Comparison of ENCODE assay signal across 8 cellular contexts in genomic region chr12:53005215-53005985, GRCh38. TPM values are rescaled to one million over a fixed set of nuclear protein-coding genes. Genes with fewer than 3 reads are reported as not detected.
DNase-seq lines count a peak whose midpoint lies in the region; ATAC-seq and TF ChIP-seq lines count a peak whose summit lies in the region.

No MANE protein-coding gene starts in this region.

- TF ChIP-seq EP300 in transverse colon (IDR thresholded peaks at IDR 0.05; ENCODE audit: low read depth): no peak

- H3K4me3 ChIP-seq in GM12865 (ENCODE audit: low read depth, low read length): peak overlapping the region; percentile 94
- peak overlapping the region; percentile 97 for H3K4me3 ChIP-seq in OCI-LY3 (ENCODE audit: low read length)
- peak overlapping the region; percentile 56 to 77 (median 67) for H3K4me3 ChIP-seq in transverse colon

- H3K27me3 Mint-ChIP-seq in memory B cell: peaks cover 3% of the 10 kb centered on the region

- no peaks in the 10 kb centered on the region for H3K9me3 Mint-ChIP-seq in memory B cell

- no peak overlapping the region for H2AFZ ChIP-seq in OCI-LY3 (ENCODE audit: low read depth, low read length)

- H3K4me2 ChIP-seq in OCI-LY3 (ENCODE audit: low read length): peak overlapping the region; percentile 95

- peak overlapping the region; percentile 37 for H3K27ac ChIP-seq in OCI-LY3 (ENCODE audit: low read length)
- H3K27ac ChIP-seq in transverse colon: peak overlapping the region; percentile 91 to 93 (median 91)

- peaks cover 50% of the 10 kb centered on the region for H3K79me2 ChIP-seq in OCI-LY3 (ENCODE audit: low read length)

- no peak for TF ChIP-seq CTCF in GM12865 (IDR thresholded peaks at IDR 0.05; ENCODE audit: insufficient read depth, low read depth, low read length, missing control alignments)
- TF ChIP-seq CTCF in OCI-LY3 (IDR thresholded peaks at IDR 0.05; ENCODE audit: low read depth, low read length): no peak
- peak in 1 of 5 experiments; percentile 10 for TF ChIP-seq CTCF in transverse colon (IDR thresholded peaks at IDR 0.05)

- H3K27me3 ChIP-seq in OCI-LY3 (ENCODE audit: low read depth, low read length) (no peaks in the 10 kb centered on the region), transverse colon (no peaks in the 10 kb centered on the region)

- peak overlapping the region; percentile 94 for H3K4me3 Mint-ChIP-seq in memory B cell

- H3K36me3 ChIP-seq in OCI-LY3 (replicated peaks; ENCODE audit: low read depth, low read length) (peaks cover 27% of the 10 kb centered on the region), transverse colon (no peaks in the 10 kb centered on the region)

- TF ChIP-seq POLR2A in transverse colon (IDR thresholded peaks at IDR 0.05) (no peak), GM18505 (IDR thresholded peaks at IDR 0.05; ENCODE audit: borderline replicate concordance, extremely low read depth, insufficient read depth, insufficient read length) (no peak)

- H3K9ac ChIP-seq in OCI-LY3 (ENCODE audit: low read length): peak overlapping the region; percentile 84

- in situ Hi-C loops in transverse colon (cut with MboI; ENCODE audit: low pct_ligation_motif_present in 1 of 4, low pct_unique_long_range_greater_than_20kb in 1 of 4, low sequenced_read_pairs in 3 of 4): no loop called here

- H3K36me3 Mint-ChIP-seq in memory B cell: peaks cover 1% of the 10 kb centered on the region

- peak; percentile 14 for DNase-seq in GM12865 (ENCODE audit: low read depth)
- peak; percentile 66 for DNase-seq in cerebellar cortex (ENCODE audit: low spot score)
- DNase-seq in memory B cell (ENCODE audit: low spot score in 2 of 2): no peak
- no peak for DNase-seq in transverse colon
- no peak for DNase-seq in activated effector memory CD4-positive, alpha-beta T cell treated with Interleukin-2 at 50 U/mL for 16 hours
- DNase-seq in DMS153 treated with DMSO at 0.1 percent for 48 hours (lab: John Stamatoyannopoulos, UW; ENCODE audit: unreplicated experiment): no peak

- H3K4me1 ChIP-seq in OCI-LY3 (ENCODE audit: low read length): peaks cover 34% of the 10 kb centered on the region
- H3K4me1 ChIP-seq in transverse colon: peaks cover 12 to 46% (median 39%) of the 10 kb centered on the region in 4 donors

- no peaks in the 10 kb centered on the region for H3K9me3 ChIP-seq in OCI-LY3 (ENCODE audit: insufficient read depth, low read length)
- H3K9me3 ChIP-seq in transverse colon: no peaks in the 10 kb centered on the region

- ATAC-seq in memory B cell (ENCODE audit: low read depth) (no peak), GM18505 (IDR thresholded peaks at IDR 0.05; ENCODE audit: unreplicated experiment) (no peak)

- peak overlapping the region; percentile 97 for H3K27ac Mint-ChIP-seq in memory B cell

- H3K4me1 Mint-ChIP-seq in memory B cell: peaks cover 21% of the 10 kb centered on the region

- WGBS in transverse colon (ENCODE audit: low coverage in 1 of 2), 2 donors: 8 to 13% methylated on average over 15 to 28 of the region's 28 CpGs

- H4K20me1 ChIP-seq in OCI-LY3 (ENCODE audit: insufficient read depth, low read length): peaks cover 34% of the 10 kb centered on the region

- intact Hi-C loops in transverse colon (cut with DNase I; ENCODE audit: low total_unique reads): no loop called here

RNA-seq across cellular contexts. Expression of gene EIF4B, which starts 0.9 kb away (rescaled TPM):
- total RNA-seq in transverse colon: 100 to 1,000 TPM; 175 to 383 (median 261) TPM

RNA-seq across cellular contexts. Expression of gene TNS2, which starts 44.5 kb away (rescaled TPM):
- 100 to 1,000 TPM in 2 of 4 donors, 10 to 100 TPM in 2; 48.2 to 397 (median 169) TPM for total RNA-seq in transverse colon

RNA-seq across cellular contexts. Expression of gene KRT18, which starts 56.5 kb away (rescaled TPM):
- total RNA-seq in transverse colon: 100 to 1,000 TPM; 367 to 813 (median 541) TPM

Comparison
In these comparisons a context has a peak if more than half of its experiments do, and no peak if none do; other contexts are left out.
1. DNase-seq: peak in GM12865 (single experiment) and cerebellar cortex (single experiment); none in memory B cell (0 of 2), transverse colon (single experiment), activated effector memory CD4-positive, alpha-beta T cell treated with Interleukin-2 at 50 U/mL for 16 hours (single experiment) and DMS153 treated with DMSO at 0.1 percent for 48 hours (single experiment).
2. Peak in every context shown above with its lines, with median percentiles within 50 percentile points of each other: H3K4me3 ChIP-seq.